ENCODE assay signal across 7 cellular contexts in genomic region chr19:29943615-29944014, GRCh38. TPM values are rescaled to one million over a fixed set of nuclear protein-coding genes. Genes with fewer than 3 reads are reported as not detected.
DNase-seq lines count a peak whose midpoint lies in the region; ATAC-seq and TF ChIP-seq lines count a peak whose summit lies in the region.

No MANE protein-coding gene starts in this region.

- H3K27ac Mint-ChIP-seq in H9 (no peak overlapping the region; a peak in 1 of 7 replicates), endothelial cell (ENCODE audit: unreplicated experiment) (no peak overlapping the region)

- no peaks in the 10 kb centered on the region for H3K79me1 ChIP-seq in H9 (ENCODE audit: insufficient read depth, low read depth, low read length, poor library complexity, severe bottlenecking)

- H3K4me2 ChIP-seq in H9 (ENCODE audit: insufficient read depth, insufficient read length, low read length), result no peak overlapping the region

- no peak overlapping the region for H2BK20ac ChIP-seq in H9 (ENCODE audit: low read depth, low read length, poor library complexity, severe bottlenecking)

- H2BK15ac ChIP-seq in H9 (ENCODE audit: low read depth, low read length), result no peak overlapping the region

- peaks cover 11 to 18% (median 11%) of the 10 kb centered on the region in 3 experiments for H3K36me3 Mint-ChIP-seq in H9 (ENCODE audit: insufficient read depth in 1 of 3, low read depth in 3 of 3)
- H3K36me3 Mint-ChIP-seq in endothelial cell (ENCODE audit: low read depth, unreplicated experiment), result peaks cover 3% of the 10 kb centered on the region

- no peaks in the 10 kb centered on the region for H4K20me1 ChIP-seq in H9 (ENCODE audit: control insufficient read depth, insufficient read depth, insufficient read length)

- no peak overlapping the region for H4K5ac ChIP-seq in H9 (ENCODE audit: insufficient read length, low read depth, low read length)

- no peak overlapping the region for H2BK12ac ChIP-seq in H9 (ENCODE audit: insufficient read length, low read depth, low read length)

- H3K4ac ChIP-seq in H9 (ENCODE audit: low read depth, low read length), result no peak overlapping the region

- peak overlapping the region; percentile 87 for H3K4me3 ChIP-seq in retinal pigment epithelial cell (ENCODE audit: low read length)

- H3K27me3 ChIP-seq in H9 (ENCODE audit: insufficient read depth, low read length), result no peaks in the 10 kb centered on the region; the same call in 1 of the 2 replicates

- H3K23me2 ChIP-seq in H9 (ENCODE audit: insufficient read length, low read depth, low read length, poor library complexity, severe bottlenecking), result no peaks in the 10 kb centered on the region

- H3K9me3 Mint-ChIP-seq in H9, result peaks cover 7 to 17% of the 10 kb centered on the region in 2 experiments; a peak in 4 of 5 replicates
- H3K9me3 Mint-ChIP-seq in endothelial cell (ENCODE audit: unreplicated experiment), result no peaks in the 10 kb centered on the region

- WGBS in H9 (ENCODE audit: extremely low coverage, insufficient read length, low lambda C conversion rate), result no CpG with 5 or more reads among the region's 8 CpGs

- no peak for DNase-seq in H9
- peak; percentile 74 for DNase-seq in RKO (ENCODE audit: low spot score)
- no peak for DNase-seq in endothelial cell (ENCODE audit: low spot score)
- DNase-seq in retinal pigment epithelial cell (ENCODE audit: low read depth), result no peak
- no peak for DNase-seq in NCI-H748 (lab: John Stamatoyannopoulos, UW; ENCODE audit: unreplicated experiment)
- no peak for DNase-seq in T-helper 9 cell

- peak overlapping the region; percentile 97 to 98 for H3K4me3 Mint-ChIP-seq in H9
- peak overlapping the region; percentile 96 for H3K4me3 Mint-ChIP-seq in endothelial cell (ENCODE audit: unreplicated experiment)

- H2BK5ac ChIP-seq in H9 (ENCODE audit: insufficient read length, low read length), result no peak overlapping the region

- H3T11ph ChIP-seq in H9 (ENCODE audit: low read length), result no peak overlapping the region

- H3K27ac ChIP-seq in H9 (ENCODE audit: insufficient read length, low read depth, low read length), result no peak overlapping the region

- H4K91ac ChIP-seq in H9 (ENCODE audit: insufficient read length, low read depth, low read length), result no peak overlapping the region

- H3K4me1 Mint-ChIP-seq in H9 (peaks cover 23 to 29% of the 10 kb centered on the region in 2 experiments), endothelial cell (ENCODE audit: unreplicated experiment) (peaks cover 7% of the 10 kb centered on the region)

- no peak for TF ChIP-seq CTCF in H9 (conservative IDR thresholded peaks at IDR 0.05)
- no peak for TF ChIP-seq CTCF in endothelial cell (IDR thresholded peaks at IDR 0.05; ENCODE audit: unreplicated experiment)
- TF ChIP-seq CTCF in retinal pigment epithelial cell (conservative IDR thresholded peaks at IDR 0.05; ENCODE audit: low read depth, low read length), result no peak

- H3K23ac ChIP-seq in H9 (ENCODE audit: insufficient read length, low read depth, low read length), result no peak overlapping the region

- H3K18ac ChIP-seq in H9 (ENCODE audit: insufficient read length, low read depth, low read length), result no peak overlapping the region

- H3K79me2 ChIP-seq in H9 (ENCODE audit: insufficient read depth, low read length), result peaks cover 37% of the 10 kb centered on the region; the same call in 1 of the 2 replicates

- no peak overlapping the region for H3K56ac ChIP-seq in H9 (ENCODE audit: insufficient read length, low read depth, low read length)

- no peaks in the 10 kb centered on the region; the same call in 1 of the 2 replicates for H3K4me1 ChIP-seq in H9 (ENCODE audit: insufficient read depth, low read length)

- no peak overlapping the region for H4K8ac ChIP-seq in H9 (replicated peaks; ENCODE audit: insufficient read length, low read depth, low read length)

- H3K9ac ChIP-seq in H9 (ENCODE audit: extremely low read depth, insufficient read length, low read length), result no peak overlapping the region

- H3K27me3 Mint-ChIP-seq in H9 (ENCODE audit: low read depth) (peaks cover 24% of the 10 kb centered on the region), endothelial cell (ENCODE audit: unreplicated experiment) (peaks cover 8% of the 10 kb centered on the region)

- H3K9me3 ChIP-seq in H9 (ENCODE audit: control insufficient read depth, low read depth, low read length), result no peaks in the 10 kb centered on the region

- no peak overlapping the region for H2BK120ac ChIP-seq in H9 (ENCODE audit: low read depth, low read length, poor library complexity, severe bottlenecking)

- no peak overlapping the region for H2AFZ ChIP-seq in H9 (ENCODE audit: low read length)

- H2AK5ac ChIP-seq in H9 (ENCODE audit: insufficient read length, low read length), result no peak overlapping the region

- no peak for ATAC-seq in HG02973 (IDR thresholded peaks at IDR 0.05; ENCODE audit: unreplicated experiment)

- H3K14ac ChIP-seq in H9 (ENCODE audit: insufficient read depth, low read length), result no peak overlapping the region

RNA-seq across cellular contexts. Expression of gene URI1, which starts 1.6 kb away (rescaled TPM):
- total RNA-seq in H9 (2021) (51.1 and 54.3 TPM in 2 replicates), endothelial cell (ENCODE audit: unreplicated experiment) (38.2 TPM)
